18 cellular contexts compared by ENCODE assay signal in genomic region chr7:157848508-157849340, GRCh38.
DNase-seq lines count a peak whose midpoint lies in the region; ATAC-seq lines count a peak whose summit lies in the region.
"Had no signal": no experiment of that assay in that cellular context is flagged by ENCODE, and none has a peak within 500 bp of the region (broad histone marks: within the 10 kb centered on the region; RNA-seq: fewer than 3 reads in every experiment).

No MANE protein-coding gene starts in this region.

- H3K27me3 ChIP-seq in neuronal stem cell (ENCODE audit: control insufficient read depth in 3 of 3, insufficient read depth in 3 of 3, low read depth in 1 of 3, low read length in 3 of 3) = no peaks in the 10 kb centered on the region
- H3K27me3 ChIP-seq: BLaER1 had no signal

- WGBS in neuronal stem cell (ENCODE audit: extremely low coverage in 2 of 2, insufficient read length in 2 of 2, insufficient replicate concordance in 1 of 2), 2 donors = no CpG with 5 or more reads among the region's 32 CpGs

- H2AK5ac ChIP-seq in neuronal stem cell (ENCODE audit: low read depth, low read length) = peak overlapping the region; percentile 95

- H2BK120ac ChIP-seq in neuronal stem cell (ENCODE audit: low read depth, low read length) = peak overlapping the region; percentile 96

- peaks cover 7 to 26% of the 10 kb centered on the region in 2 donors for H3K9me3 ChIP-seq in neuronal stem cell (replicated peaks in 1 of 2; ENCODE audit: control insufficient read depth in 2 of 2, insufficient read depth in 1 of 2, low read depth in 1 of 2, low read length in 2 of 2)
- H3K9me3 ChIP-seq: BLaER1, Caco-2 had no signal

- no peak overlapping the region for H3K14ac ChIP-seq in neuronal stem cell (ENCODE audit: low read length)

- H4K8ac ChIP-seq in neuronal stem cell (ENCODE audit: low read depth, low read length) = peak overlapping the region; percentile 97

- DNase-seq in Right ventricle myocardium superior (peak; percentile 22), left cardiac atrium (no peak), neuronal stem cell (ENCODE audit: low spot score) (no peak)
- DNase-seq in stimulated activated effector memory CD8-positive, alpha-beta T cell treated with anti-CD3 and anti-CD28 coated beads, Interleukin-12 subunit alpha, Interleukin-12 subunit beta, amount 100 ng/mL, for 72 hours (ENCODE audit: low spot score in 2 of 2) = no peak
- DNase-seq in activated CD4-positive, alpha-beta T cell treated with anti-CD3 and anti-CD28 coated beads, Interleukin-2, amount 50 U/mL, for 48 hours = no peak
- DNase-seq: Caco-2; CD4-positive, CD25-positive, alpha-beta regulatory T cell; CD8-positive, alpha-beta T cell; DMS153; DND-41; GOT3; H7; HCEC 1CT had no signal

- peak overlapping the region; percentile 59 for H3K4ac ChIP-seq in neuronal stem cell (ENCODE audit: low read length)

- no peaks in the 10 kb centered on the region for H3K9me3 Mint-ChIP-seq in stimulated activated effector memory CD8-positive, alpha-beta T cell treated with anti-CD3 and anti-CD28 coated beads, Interleukin-12 subunit alpha, Interleukin-12 subunit beta, amount 100 ng/mL, for 72 hours
- H3K9me3 Mint-ChIP-seq: CD8-positive, alpha-beta T cell had no signal

- peak overlapping the region in 1 of 2 donors; percentile 31 for H3K4me3 ChIP-seq in neuronal stem cell (ENCODE audit: low read length in 2 of 2)
- H3K4me3 ChIP-seq: BLaER1 had no signal

- H3K79me1 ChIP-seq in neuronal stem cell (ENCODE audit: low read depth, low read length) = no peaks in the 10 kb centered on the region

- H3K23ac ChIP-seq in neuronal stem cell (ENCODE audit: low read depth, low read length, poor library complexity) = peak overlapping the region; percentile 61

- H3K4me1 Mint-ChIP-seq in stimulated activated effector memory CD8-positive, alpha-beta T cell treated with anti-CD3 and anti-CD28 coated beads, Interleukin-12 subunit alpha, Interleukin-12 subunit beta, amount 100 ng/mL, for 72 hours = peaks cover 7% of the 10 kb centered on the region

- H2BK5ac ChIP-seq in neuronal stem cell (ENCODE audit: low read length) = no peak overlapping the region

- no peak overlapping the region for H3K4me2 ChIP-seq in neuronal stem cell (ENCODE audit: insufficient read depth, low read length, poor library complexity, severe bottlenecking)
- H3K4me2 ChIP-seq: BLaER1 had no signal

- H3K4me1 ChIP-seq in neuronal stem cell (ENCODE audit: control insufficient read depth in 2 of 2, insufficient read depth in 1 of 2, low read depth in 1 of 2, low read length in 2 of 2) = peaks cover 13 to 14% of the 10 kb centered on the region in 2 donors
- H3K4me1 ChIP-seq: Caco-2 had no signal

- peak overlapping the region; percentile 94 for H3K18ac ChIP-seq in neuronal stem cell (ENCODE audit: low read length)

- no peak overlapping the region for H3K27ac ChIP-seq in neuronal stem cell (replicated peaks; ENCODE audit: low read length)
- H3K27ac ChIP-seq: 22Rv1, BLaER1, C4-2B had no signal

- peak overlapping the region; percentile 88 for H4K91ac ChIP-seq in neuronal stem cell (ENCODE audit: low read depth, low read length, poor library complexity)

- H2AFZ ChIP-seq in neuronal stem cell (ENCODE audit: low read length) = no peak overlapping the region

- peak overlapping the region; percentile 41 for H2BK15ac ChIP-seq in neuronal stem cell (ENCODE audit: low read length)

- peaks cover 0 to 2% of the 10 kb centered on the region in 2 donors for H3K36me3 ChIP-seq in neuronal stem cell (replicated peaks in 1 of 2; ENCODE audit: control insufficient read depth in 2 of 2, insufficient read depth in 2 of 2, low read length in 2 of 2)
- H3K36me3 ChIP-seq: BLaER1 had no signal

- H2BK12ac ChIP-seq in neuronal stem cell (ENCODE audit: low read length) = peak overlapping the region; percentile 96

- intact Hi-C loops in Right ventricle myocardium superior (cut with DNase I) (no loop called here), left cardiac atrium (cut with DNase I) (no loop called here)

- no peak overlapping the region for H3K4me3 Mint-ChIP-seq in stimulated activated effector memory CD8-positive, alpha-beta T cell treated with anti-CD3 and anti-CD28 coated beads, Interleukin-12 subunit alpha, Interleukin-12 subunit beta, amount 100 ng/mL, for 72 hours
- H3K4me3 Mint-ChIP-seq: B cell; CD4-positive, CD25-positive, alpha-beta regulatory T cell; CD8-positive, alpha-beta T cell had no signal

- H3K36me3 Mint-ChIP-seq in stimulated activated effector memory CD8-positive, alpha-beta T cell treated with anti-CD3 and anti-CD28 coated beads, Interleukin-12 subunit alpha, Interleukin-12 subunit beta, amount 100 ng/mL, for 72 hours = no peaks in the 10 kb centered on the region
- H3K36me3 Mint-ChIP-seq: CD4-positive, CD25-positive, alpha-beta regulatory T cell; CD8-positive, alpha-beta T cell had no signal

- H3K27ac Mint-ChIP-seq in stimulated activated effector memory CD8-positive, alpha-beta T cell treated with anti-CD3 and anti-CD28 coated beads, Interleukin-12 subunit alpha, Interleukin-12 subunit beta, amount 100 ng/mL, for 72 hours = no peak overlapping the region
- H3K27ac Mint-ChIP-seq: B cell; CD8-positive, alpha-beta T cell had no signal

- ATAC-seq in Right ventricle myocardium superior (ENCODE audit: poor library complexity) (no peak), left cardiac atrium (no peak), GM18511 (IDR thresholded peaks at IDR 0.05; ENCODE audit: unreplicated experiment) (no peak)
- ATAC-seq in stimulated activated effector memory CD8-positive, alpha-beta T cell treated with anti-CD3 and anti-CD28 coated beads, Interleukin-12 subunit alpha, Interleukin-12 subunit beta, amount 100 ng/mL, for 72 hours = peak; percentile 19
- ATAC-seq: CD8-positive, alpha-beta T cell had no signal

- H3K9ac ChIP-seq in neuronal stem cell (ENCODE audit: low read depth, low read length, poor library complexity) = peak overlapping the region; percentile 27
- H3K9ac ChIP-seq: BLaER1 had no signal
